In the genomic region with DNA sequence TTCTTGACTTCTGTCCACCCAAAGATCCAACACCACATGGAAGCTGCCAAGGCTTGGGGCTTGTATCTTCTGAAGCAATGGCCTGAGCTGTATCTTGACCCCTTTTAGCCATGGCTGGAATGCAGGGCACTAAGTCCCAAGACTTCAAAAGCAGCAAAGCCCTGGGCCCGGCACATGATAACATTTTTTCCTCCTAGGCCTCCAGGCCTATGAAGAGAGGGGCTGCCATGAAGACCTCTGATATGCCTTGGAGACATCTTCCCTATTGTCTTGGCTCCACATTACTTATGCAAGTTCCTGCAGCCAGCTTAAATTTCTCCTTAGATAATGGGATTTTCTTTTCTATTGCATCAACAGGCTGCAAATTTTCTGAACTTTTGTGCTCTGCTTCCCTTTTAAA, we compare ENCODE assay signal across 27 cellular contexts.
"Had no signal": no experiment of that assay in that cellular context is flagged by ENCODE, and none has a peak within 500 bp of the region (broad histone marks: within the 10 kb centered on the region; RNA-seq: fewer than 3 reads in every experiment).

No MANE protein-coding gene starts in this region.

- H3K36me3 Mint-ChIP-seq: stimulated activated effector memory CD8-positive, alpha-beta T cell treated with anti-CD3 and anti-CD28 coated beads, Interleukin-12 subunit alpha, Interleukin-12 subunit beta, amount 100 ng/mL, for 72 hours had no signal

- H3K4me3 Mint-ChIP-seq: nephron; neural progenitor cell; stimulated activated effector memory CD8-positive, alpha-beta T cell treated with anti-CD3 and anti-CD28 coated beads, Interleukin-12 subunit alpha, Interleukin-12 subunit beta, amount 100 ng/mL, for 72 hours; stimulated activated naive B cell treated with anti-CD40 and anti-IgM and Interleukin-4, amounts not matched to agents 10 μg/mL and 1 μg/mL and 100 μg/mL, for 72 hours; stimulated activated naive CD8-positive, alpha-beta T cell treated with anti-CD3 and anti-CD28 coated beads, Interleukin-15, Interleukin-2, amounts not matched to agents 100 ng/mL and 50 ng/mL, for 24 hours had no signal

- DNase-seq: occipital lobe; ovary; posterior cingulate gyrus; psoas muscle; right cardiac atrium; right lobe of liver; sigmoid colon; small intestine; stimulated activated CD4-positive, alpha-beta T cell treated with anti-CD3 and anti-CD28 coated beads, Interleukin-15, amount 100 ng/mL, for 24 hours; stimulated activated CD4-positive, alpha-beta T cell treated with anti-CD3 and anti-CD28 coated beads, Interleukin-2, amount 100 ng/mL, for 24 hours; stimulated activated CD4-positive, alpha-beta T cell treated with anti-CD3 and anti-CD28 coated beads, Interleukin-2, amount 100 ng/mL, for 48 hours; stimulated activated CD4-positive, alpha-beta T cell treated with anti-CD3 and anti-CD28 coated beads, Interleukin-4, amount 100 ng/mL, for 24 hours; stimulated activated naive B cell treated with anti-CD40 and anti-IgM and Interleukin-4, amounts not matched to agents 10 μg/mL and 1 μg/mL and 100 μg/mL, for 72 hours; stimulated activated naive CD4-positive, alpha-beta T cell treated with Interleukin-2 at 50 U/mL for 16 hours; stomach; thyroid gland; trophoblast cell; upper lobe of left lung had no signal

- H3K4me1 ChIP-seq: neural progenitor cell, parathyroid adenoma, psoas muscle, right lobe of liver, sigmoid colon, stomach, thyroid gland, tibial nerve, upper lobe of left lung, vagina had no signal

- ATAC-seq: psoas muscle; right cardiac atrium; right lobe of liver; stimulated activated effector memory CD8-positive, alpha-beta T cell treated with anti-CD3 and anti-CD28 coated beads, Interleukin-12 subunit alpha, Interleukin-12 subunit beta, amount 100 ng/mL, for 72 hours; stimulated activated naive B cell treated with anti-CD40 and anti-IgM and Interleukin-4, amounts not matched to agents 10 μg/mL and 1 μg/mL and 100 μg/mL, for 72 hours had no signal

- H3K27ac Mint-ChIP-seq: nephron; neural progenitor cell; progenitor cell of endocrine pancreas; stimulated activated effector memory CD8-positive, alpha-beta T cell treated with anti-CD3 and anti-CD28 coated beads, Interleukin-12 subunit alpha, Interleukin-12 subunit beta, amount 100 ng/mL, for 72 hours; stimulated activated naive B cell treated with anti-CD40 and anti-IgM and Interleukin-4, amounts not matched to agents 10 μg/mL and 1 μg/mL and 100 μg/mL, for 72 hours; stimulated activated naive CD8-positive, alpha-beta T cell treated with anti-CD3 and anti-CD28 coated beads, Interleukin-15, Interleukin-2, amounts not matched to agents 100 ng/mL and 50 ng/mL, for 24 hours had no signal

- H2AFZ ChIP-seq: neural progenitor cell, parathyroid adenoma had no signal

- H3K9ac ChIP-seq: neural progenitor cell, parathyroid adenoma had no signal

- H3K27ac ChIP-seq: neural progenitor cell, ovary, parathyroid adenoma, psoas muscle, right lobe of liver, sigmoid colon, stomach, thoracic aorta, thyroid gland, tibial nerve, upper lobe of left lung, vagina had no signal

- H3K4me1 Mint-ChIP-seq: nephron; neural progenitor cell; stimulated activated effector memory CD8-positive, alpha-beta T cell treated with anti-CD3 and anti-CD28 coated beads, Interleukin-12 subunit alpha, Interleukin-12 subunit beta, amount 100 ng/mL, for 72 hours; stimulated activated naive B cell treated with anti-CD40 and anti-IgM and Interleukin-4, amounts not matched to agents 10 μg/mL and 1 μg/mL and 100 μg/mL, for 72 hours had no signal

- H3K27me3 Mint-ChIP-seq: progenitor cell of endocrine pancreas; stimulated activated naive B cell treated with anti-CD40 and anti-IgM and Interleukin-4, amounts not matched to agents 10 μg/mL and 1 μg/mL and 100 μg/mL, for 72 hours had no signal

- H3K4me2 ChIP-seq: neural progenitor cell had no signal

- H3K9me3 ChIP-seq: right lobe of liver, thyroid gland, vagina had no signal

- H3K4me3 ChIP-seq: neural progenitor cell, ovary, psoas muscle, right lobe of liver, sigmoid colon, stomach, thoracic aorta, thyroid gland, tibial nerve, upper lobe of left lung, vagina had no signal

- H3K79me2 ChIP-seq: parathyroid adenoma had no signal

- H3K27me3 ChIP-seq: neural progenitor cell, ovary, right lobe of liver, sigmoid colon, stomach, thyroid gland, tibial nerve, upper lobe of left lung, vagina had no signal

- H3K36me3 ChIP-seq: neural progenitor cell, ovary, right lobe of liver, sigmoid colon, stomach, thoracic aorta, thyroid gland, tibial nerve, upper lobe of left lung, vagina had no signal
